In the genomic region with DNA sequence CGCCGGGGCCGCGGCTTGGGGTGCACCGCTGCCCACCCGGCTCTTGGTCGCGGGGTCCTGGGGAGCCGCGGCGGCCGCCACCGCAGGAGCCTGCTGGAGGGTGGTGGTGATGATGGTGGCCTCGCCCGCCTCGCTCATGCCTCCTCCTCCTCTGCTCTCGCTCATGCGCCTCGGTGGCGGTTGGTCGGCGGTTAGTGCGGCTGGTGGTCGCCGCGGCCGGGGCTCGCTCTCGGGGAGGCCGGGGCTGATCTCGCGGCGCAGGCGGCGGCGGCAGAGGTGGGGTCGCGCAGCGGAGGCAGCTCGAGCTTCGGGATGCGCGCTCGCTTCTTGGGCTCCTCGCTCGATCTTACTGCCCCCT, we compare ENCODE assay signal across 13 cellular contexts. TPM values are rescaled to one million over a fixed set of nuclear protein-coding genes. Genes with fewer than 3 reads are reported as not detected.
DNase-seq lines count a peak whose midpoint lies in the region; ATAC-seq and TF ChIP-seq lines count a peak whose summit lies in the region.
"Had no signal": no experiment of that assay in that cellular context is flagged by ENCODE, and none has a peak within 500 bp of the region (broad histone marks: within the 10 kb centered on the region; RNA-seq: fewer than 3 reads in every experiment).

No MANE protein-coding gene starts in this region.

- H3K9ac ChIP-seq in iPS-20b (ENCODE audit: low read depth, low read length) (no peak overlapping the region), smooth muscle cell (ENCODE audit: low read depth) (no peak overlapping the region)
- H3K9ac ChIP-seq: GM23248 had no signal

- H3K79me2 ChIP-seq in smooth muscle cell (ENCODE audit: low read depth), result no peaks in the 10 kb centered on the region

- no peaks in the 10 kb centered on the region for H4K20me1 ChIP-seq in smooth muscle cell (ENCODE audit: low read depth)

- ATAC-seq in activated T-helper 17 cell treated with anti-CD3 and anti-CD28 coated beads, Interleukin-2, amount 50 U/mL, for 72 hours (replicated peaks), result no peak
- ATAC-seq in HG03097 (IDR thresholded peaks at IDR 0.05; ENCODE audit: low FRiP score, unreplicated experiment), result no peak

- H3K36me3 ChIP-seq in H7 (replicated peaks; ENCODE audit: control insufficient read depth, insufficient read depth, low read length), result no peaks in the 10 kb centered on the region
- H3K36me3 ChIP-seq in iPS-20b (ENCODE audit: insufficient read depth, low read depth, low read length), result no peaks in the 10 kb centered on the region
- no peaks in the 10 kb centered on the region for H3K36me3 ChIP-seq in smooth muscle cell (ENCODE audit: low read depth)

- intact Hi-C loops in lower leg skin (cut with DNase I; ENCODE audit: low total_unique reads), result no loop called here

- H2AFZ ChIP-seq in smooth muscle cell (ENCODE audit: low read depth), result no peak overlapping the region
- H2AFZ ChIP-seq: GM23248 had no signal

- H3K4me1 Mint-ChIP-seq in activated T-helper 17 cell treated with anti-CD3 and anti-CD28 coated beads, Interleukin-2, amount 50 U/mL, for 72 hours, result no peaks in the 10 kb centered on the region

- H3K4me1 ChIP-seq in iPS-20b (ENCODE audit: insufficient read depth, low read length) (no peaks in the 10 kb centered on the region), smooth muscle cell (ENCODE audit: low read depth) (no peaks in the 10 kb centered on the region)

- TF ChIP-seq POLR2A in lower leg skin (IDR thresholded peaks at IDR 0.05), result no peak

- H3K27ac ChIP-seq in iPS-20b (ENCODE audit: low read length), result no peak overlapping the region
- no peak overlapping the region for H3K27ac ChIP-seq in smooth muscle cell (ENCODE audit: low read depth)
- H3K27ac ChIP-seq: GM23248 had no signal

- no peak overlapping the region for H3K27ac Mint-ChIP-seq in activated T-helper 17 cell treated with anti-CD3 and anti-CD28 coated beads, Interleukin-2, amount 50 U/mL, for 72 hours

- TF ChIP-seq CTCF in smooth muscle cell (IDR thresholded peaks at IDR 0.05; ENCODE audit: borderline replicate concordance, insufficient read depth, poor library complexity, severe bottlenecking) (no peak), lower leg skin (IDR thresholded peaks at IDR 0.05) (no peak)

- H3K4me3 Mint-ChIP-seq in activated T-helper 17 cell treated with anti-CD3 and anti-CD28 coated beads, Interleukin-2, amount 50 U/mL, for 72 hours, result peak overlapping the region; percentile 59

- H3F3A ChIP-seq in smooth muscle cell (ENCODE audit: low read depth), result no peaks in the 10 kb centered on the region

- H3K4me2 ChIP-seq in smooth muscle cell, result peak overlapping the region; percentile 48

- peaks cover 36% of the 10 kb centered on the region for H3K27me3 ChIP-seq in H7 (ENCODE audit: control insufficient read depth, insufficient read depth, low read length)
- peaks cover 73% of the 10 kb centered on the region for H3K27me3 ChIP-seq in iPS-20b (ENCODE audit: insufficient read depth, low read length)
- peaks cover 40% of the 10 kb centered on the region for H3K27me3 ChIP-seq in smooth muscle cell (ENCODE audit: low read depth)

- H3K36me3 Mint-ChIP-seq in activated T-helper 17 cell treated with anti-CD3 and anti-CD28 coated beads, Interleukin-2, amount 50 U/mL, for 72 hours (ENCODE audit: low read depth), result no peaks in the 10 kb centered on the region

- WGBS in smooth muscle cell (ENCODE audit: low lambda C conversion rate), result 23% methylated on average over 21 of the region's 46 CpGs
- 4 to 5% methylated on average over 33 to 46 of the region's 46 CpGs for WGBS in lower leg skin, 2 donors

- H3K9me3 ChIP-seq in iPS-20b (ENCODE audit: insufficient read depth, low read depth, low read length), result peaks cover 10% of the 10 kb centered on the region; the same call in 1 of the 2 replicates
- no peaks in the 10 kb centered on the region for H3K9me3 ChIP-seq in smooth muscle cell (replicated peaks; ENCODE audit: low read depth)

- peaks cover 19% of the 10 kb centered on the region for H3K9me3 Mint-ChIP-seq in activated T-helper 17 cell treated with anti-CD3 and anti-CD28 coated beads, Interleukin-2, amount 50 U/mL, for 72 hours

- DNase-seq in H7 (peak; percentile 71), smooth muscle cell (lab: John Stamatoyannopoulos, UW; ENCODE audit: unreplicated experiment) (no peak), RKO (ENCODE audit: low spot score) (no peak), lower leg skin (ENCODE audit: low spot score in 2 of 2) (no peak)
- DNase-seq: activated CD4-positive, alpha-beta T cell treated with anti-CD3 and anti-CD28 coated beads, Interleukin-2, amount 50 U/mL, for 4 hours; NCI-H1694 treated with DMSO at 0.1 percent for 48 hours; NK-92 treated with Interleukin-12 subunit alpha and Interleukin-12 subunit beta, amount 100 ng/mL, for 24 hours; SW 1271 had no signal

- H3K4me3 ChIP-seq in H7 (ENCODE audit: insufficient read depth, low read depth, low read length), result peak overlapping the region; percentile 37; the same call in 1 of the 2 replicates
- H3K4me3 ChIP-seq in iPS-20b (ENCODE audit: low read length), result peak overlapping the region; percentile 59; the same call in 1 of the 2 replicates
- peak overlapping the region; percentile 21 for H3K4me3 ChIP-seq in smooth muscle cell
- no peak overlapping the region for H3K4me3 ChIP-seq in lower leg skin (ENCODE audit: low read depth, poor library complexity, severe bottlenecking)
- H3K4me3 ChIP-seq: GM23248 had no signal

- H3K27me3 Mint-ChIP-seq in activated T-helper 17 cell treated with anti-CD3 and anti-CD28 coated beads, Interleukin-2, amount 50 U/mL, for 72 hours, result peaks cover 35% of the 10 kb centered on the region

RNA-seq across cellular contexts. Expression of a gene that starts 41.6 kb away (rescaled TPM):
- 0.62 and 3.3 TPM in 2 replicates for total RNA-seq in H7 (2014; rRNA removed; shearing (Covaris generic))
- total RNA-seq in activated T-helper 17 cell treated with anti-CD3 and anti-CD28 coated beads, Interleukin-2, amount 50 U/mL, for 72 hours, result not detected
- total RNA-seq in smooth muscle cell, result not detected in 2 replicates
- not detected in 2 replicates for polyA plus RNA-seq in smooth muscle cell
- not detected for total RNA-seq in lower leg skin
- total RNA-seq: GM23248 had no signal
- polyA plus RNA-seq: GM23248, small intestine had no signal
